8 cellular contexts compared by ENCODE assay signal in genomic region chrX:49041683-49042529, GRCh38. TPM values are rescaled to one million over a fixed set of nuclear protein-coding genes. Genes with fewer than 3 reads are reported as not detected.
DNase-seq lines count a peak whose midpoint lies in the region; ATAC-seq lines count a peak whose summit lies in the region.

No MANE protein-coding gene starts in this region.

- DNase-seq in SIG-M5 treated with dmso at 0.1 percent for 504 hours (lab: John Stamatoyannopoulos, UW; ENCODE audit: unreplicated experiment), result peak; percentile 17
- DNase-seq in SIG-M5 (lab: John Stamatoyannopoulos, UW), result no peak
- DNase-seq in RPMI7951 (ENCODE audit: low read depth), result peak; percentile 75
- no peak for DNase-seq in GF-D8 (lab: John Stamatoyannopoulos, UW)
- no peak for DNase-seq in activated gamma-delta T cell (lab: John Stamatoyannopoulos, UW)

- H3K27me3 ChIP-seq in mucosa of stomach (ENCODE audit: control insufficient read depth, insufficient read depth, low read length), result no peaks in the 10 kb centered on the region

- H3K36me3 ChIP-seq in mucosa of stomach (ENCODE audit: control insufficient read depth, insufficient read depth, low read length), result no peaks in the 10 kb centered on the region

- peaks cover 16% of the 10 kb centered on the region for H3K4me1 ChIP-seq in mucosa of stomach (ENCODE audit: control insufficient read depth, insufficient read depth, low read length)

- peak overlapping the region; percentile 90 for H3K4me3 Mint-ChIP-seq in dendritic cell treated with granulocyte-macrophage colony-stimulating factor and Interleukin-4, amounts not matched to agents 40 ng/mL and 50 ng/mL, for 4 days

- peak overlapping the region; percentile 54 for H3K4me3 ChIP-seq in mucosa of stomach (ENCODE audit: low read length)

- no peak for ATAC-seq in GM18498 (IDR thresholded peaks at IDR 0.05; ENCODE audit: unreplicated experiment)

- no peaks in the 10 kb centered on the region for H3K27me3 Mint-ChIP-seq in dendritic cell treated with granulocyte-macrophage colony-stimulating factor and Interleukin-4, amounts not matched to agents 40 ng/mL and 50 ng/mL, for 4 days

- H3K9me3 Mint-ChIP-seq in dendritic cell treated with granulocyte-macrophage colony-stimulating factor and Interleukin-4, amounts not matched to agents 40 ng/mL and 50 ng/mL, for 4 days, result no peaks in the 10 kb centered on the region

- intact Hi-C loops in dendritic cell treated with granulocyte-macrophage colony-stimulating factor and Interleukin-4, amounts not matched to agents 40 ng/mL and 50 ng/mL, for 4 days (cut with micrococcal nuclease), result loop anchor here (2.0 to 10.0 kb wide), 3 partner anchors 63 to 125 kb away; partner anchors contain the start of gene PIM2

- H3K9me3 ChIP-seq in mucosa of stomach (ENCODE audit: control insufficient read depth, low read length), result no peaks in the 10 kb centered on the region

- peak overlapping the region; percentile 87 for H3K9ac ChIP-seq in mucosa of stomach (ENCODE audit: low read length)

- H3K27ac Mint-ChIP-seq in dendritic cell treated with granulocyte-macrophage colony-stimulating factor and Interleukin-4, amounts not matched to agents 40 ng/mL and 50 ng/mL, for 4 days, result peak overlapping the region; percentile 94

- peaks cover 29% of the 10 kb centered on the region for H3K4me1 Mint-ChIP-seq in dendritic cell treated with granulocyte-macrophage colony-stimulating factor and Interleukin-4, amounts not matched to agents 40 ng/mL and 50 ng/mL, for 4 days (ENCODE audit: low read depth)

- peaks cover 52% of the 10 kb centered on the region for H3K36me3 Mint-ChIP-seq in dendritic cell treated with granulocyte-macrophage colony-stimulating factor and Interleukin-4, amounts not matched to agents 40 ng/mL and 50 ng/mL, for 4 days (ENCODE audit: low read depth)

RNA-seq across cellular contexts. Expression of gene TFE3, which starts 1.3 kb away (rescaled TPM):
- total RNA-seq in RPMI7951 (2014; rRNA removed; shearing (Covaris generic)), result 46.8 and 49.0 TPM in 2 replicates

RNA-seq across cellular contexts. Expression of gene CCDC120, which starts 16.9 kb away (rescaled TPM):
- total RNA-seq in RPMI7951 (2014; rRNA removed; shearing (Covaris generic)), result 0.72 and 1.1 TPM in 2 replicates

RNA-seq across cellular contexts. Expression of gene PRAF2, which starts 31.9 kb away (rescaled TPM):
- 19.9 and 21.1 TPM in 2 replicates for total RNA-seq in RPMI7951 (2014; rRNA removed; shearing (Covaris generic))

RNA-seq across cellular contexts. Expression of gene WDR45, which starts 37.8 kb away (rescaled TPM):
- 65.5 and 76.1 TPM in 2 replicates for total RNA-seq in RPMI7951 (2014; rRNA removed; shearing (Covaris generic))

RNA-seq across cellular contexts. Expression of gene GRIPAP1, which starts 39.8 kb away (rescaled TPM):
- 17.7 and 18.3 TPM in 2 replicates for total RNA-seq in RPMI7951 (2014; rRNA removed; shearing (Covaris generic))

Comparison
In these comparisons a context has a peak if more than half of its experiments do, and no peak if none do; other contexts are left out.
1. DNase-seq: peak in SIG-M5 treated with dmso at 0.1 percent for 504 hours (single experiment) and RPMI7951 (single experiment); none in SIG-M5 (single experiment), GF-D8 (single experiment) and activated gamma-delta T cell (single experiment).